ENCODE assay signal across 8 cellular contexts in genomic region chr1:61588736-61589381, GRCh38.
DNase-seq lines count a peak whose midpoint lies in the region; ATAC-seq, FAIRE-seq and TF ChIP-seq lines count a peak whose summit lies in the region.

No MANE protein-coding gene starts in this region.

- no peak overlapping the region for H3K4me3 Mint-ChIP-seq in activated CD4-positive, alpha-beta T cell treated with anti-CD3 and anti-CD28 coated beads for 36 hours
- no peak overlapping the region for H3K4me3 Mint-ChIP-seq in stimulated activated naive CD8-positive, alpha-beta T cell treated with anti-CD3 and anti-CD28 coated beads, Interleukin-15, amount 100 ng/mL, for 72 hours

- DNase-seq in BE2C (peak; percentile 67), GM19239 (ENCODE audit: insufficient read length, low spot score) (peak; percentile 43), NCI-H460 (ENCODE audit: extremely low read depth, low read depth) (peak; percentile 68), dorsolateral prefrontal cortex (peak in 2 of 10 donors; percentile 14 to 28), mucosa of descending colon (peak in 2 of 3 donors; percentile 71 to 86)
- peak; percentile 81 for DNase-seq in activated CD4-positive, alpha-beta T cell treated with anti-CD3 and anti-CD28 coated beads for 36 hours
- DNase-seq in stimulated activated naive CD8-positive, alpha-beta T cell treated with anti-CD3 and anti-CD28 coated beads, Interleukin-15, amount 100 ng/mL, for 72 hours, result peak; percentile 61 to 69

- H3K27ac ChIP-seq in dorsolateral prefrontal cortex, result no peak overlapping the region

- no peak overlapping the region for H3K27ac Mint-ChIP-seq in activated CD4-positive, alpha-beta T cell treated with anti-CD3 and anti-CD28 coated beads for 36 hours
- no peak overlapping the region for H3K27ac Mint-ChIP-seq in stimulated activated naive CD8-positive, alpha-beta T cell treated with anti-CD3 and anti-CD28 coated beads, Interleukin-15, amount 100 ng/mL, for 72 hours

- TF ChIP-seq CTCF in BE2C (IDR thresholded peaks at IDR 0.05; ENCODE audit: low read depth, low read length) (peak; percentile 83), dorsolateral prefrontal cortex (IDR thresholded peaks at IDR 0.05 in 54 of 56, conservative IDR thresholded peaks at IDR 0.05 in 2 of 56; ENCODE audit: low read depth in 1 of 56, partially characterized antibody in 56 of 56) (peak in 53 of 56 donors; percentile 12 to 62 (median 44)), mucosa of descending colon (IDR thresholded peaks at IDR 0.05) (peak; percentile 65)

- H3K4me1 ChIP-seq in BE2C (no peaks in the 10 kb centered on the region), mucosa of descending colon (ENCODE audit: low read depth) (no peaks in the 10 kb centered on the region)

- no peaks in the 10 kb centered on the region for H3K9me3 ChIP-seq in BE2C
- no peaks in the 10 kb centered on the region for H3K9me3 ChIP-seq in mucosa of descending colon

- FAIRE-seq in GM19239 (lab: Jason Lieb, UNC), result peak; percentile 90

- no peaks in the 10 kb centered on the region for H3K27me3 ChIP-seq in BE2C
- H3K27me3 ChIP-seq in dorsolateral prefrontal cortex, result peaks cover 0 to 3% (median 0%) of the 10 kb centered on the region in 45 donors

- H3K4me1 Mint-ChIP-seq in activated CD4-positive, alpha-beta T cell treated with anti-CD3 and anti-CD28 coated beads for 36 hours, result no peaks in the 10 kb centered on the region
- no peaks in the 10 kb centered on the region for H3K4me1 Mint-ChIP-seq in stimulated activated naive CD8-positive, alpha-beta T cell treated with anti-CD3 and anti-CD28 coated beads, Interleukin-15, amount 100 ng/mL, for 72 hours

- H3K36me3 ChIP-seq in BE2C (no peaks in the 10 kb centered on the region), mucosa of descending colon (ENCODE audit: low read depth) (no peaks in the 10 kb centered on the region)

- no peaks in the 10 kb centered on the region for H3K9me3 Mint-ChIP-seq in activated CD4-positive, alpha-beta T cell treated with anti-CD3 and anti-CD28 coated beads for 36 hours (ENCODE audit: low read depth)
- no peaks in the 10 kb centered on the region for H3K9me3 Mint-ChIP-seq in stimulated activated naive CD8-positive, alpha-beta T cell treated with anti-CD3 and anti-CD28 coated beads, Interleukin-15, amount 100 ng/mL, for 72 hours

- H3K4me3 ChIP-seq in BE2C (ENCODE audit: low read depth, low read length) (no peak overlapping the region), dorsolateral prefrontal cortex (peak overlapping the region in 1 of 59 donors; percentile 16), mucosa of descending colon (no peak overlapping the region)

- intact Hi-C loops in activated CD4-positive, alpha-beta T cell treated with anti-CD3 and anti-CD28 coated beads for 36 hours (cut with DNase I, micrococcal nuclease), result loop anchor here (1.0 to 10.0 kb wide), 9 partner anchors 137 to 1612 kb away; no protein-coding TSS in a partner anchor
- intact Hi-C loops in dorsolateral prefrontal cortex (cut with DNase I) (no loop called here), mucosa of descending colon (cut with DNase I, micrococcal nuclease) (no loop called here)

- CTCF ChIA-PET in activated CD4-positive, alpha-beta T cell treated with anti-CD3 and anti-CD28 coated beads for 36 hours (lab: Charles Lee), result interaction anchor here (0.5 to 2.5 kb wide), 39 partner anchors 8 to 788 kb away, joined by 3 to 12 read pairs (median 4); no protein-coding TSS in a partner anchor

- peak; percentile 82 for ATAC-seq in HG03378 (IDR thresholded peaks at IDR 0.05; ENCODE audit: unreplicated experiment)
- ATAC-seq in activated CD4-positive, alpha-beta T cell treated with anti-CD3 and anti-CD28 coated beads for 36 hours, result peak; percentile 97
- ATAC-seq in mucosa of descending colon, result peak; percentile 85
- ATAC-seq in stimulated activated naive CD8-positive, alpha-beta T cell treated with anti-CD3 and anti-CD28 coated beads, Interleukin-15, amount 100 ng/mL, for 72 hours, result peak; percentile 95

- H3K27me3 Mint-ChIP-seq in activated CD4-positive, alpha-beta T cell treated with anti-CD3 and anti-CD28 coated beads for 36 hours, result peaks cover 6% of the 10 kb centered on the region
- no peaks in the 10 kb centered on the region for H3K27me3 Mint-ChIP-seq in stimulated activated naive CD8-positive, alpha-beta T cell treated with anti-CD3 and anti-CD28 coated beads, Interleukin-15, amount 100 ng/mL, for 72 hours

- H3K36me3 Mint-ChIP-seq in activated CD4-positive, alpha-beta T cell treated with anti-CD3 and anti-CD28 coated beads for 36 hours (ENCODE audit: low read depth), result no peaks in the 10 kb centered on the region

- POLR2A ChIA-PET in activated CD4-positive, alpha-beta T cell treated with anti-CD3 and anti-CD28 coated beads for 36 hours (lab: Charles Lee), result interaction anchor here (0.5 kb wide), 1 partner anchor 21 kb away, joined by 3 read pairs; no protein-coding TSS in a partner anchor

Comparison
In these comparisons a context has a peak if more than half of its experiments do, and no peak if none do; other contexts are left out.
1. intact Hi-C loops: an anchor here in activated CD4-positive, alpha-beta T cell treated with anti-CD3 and anti-CD28 coated beads for 36 hours (1.0 to 10.0 kb wide); none called in dorsolateral prefrontal cortex and mucosa of descending colon.